23 cellular contexts compared by ENCODE assay signal in the genomic region with DNA sequence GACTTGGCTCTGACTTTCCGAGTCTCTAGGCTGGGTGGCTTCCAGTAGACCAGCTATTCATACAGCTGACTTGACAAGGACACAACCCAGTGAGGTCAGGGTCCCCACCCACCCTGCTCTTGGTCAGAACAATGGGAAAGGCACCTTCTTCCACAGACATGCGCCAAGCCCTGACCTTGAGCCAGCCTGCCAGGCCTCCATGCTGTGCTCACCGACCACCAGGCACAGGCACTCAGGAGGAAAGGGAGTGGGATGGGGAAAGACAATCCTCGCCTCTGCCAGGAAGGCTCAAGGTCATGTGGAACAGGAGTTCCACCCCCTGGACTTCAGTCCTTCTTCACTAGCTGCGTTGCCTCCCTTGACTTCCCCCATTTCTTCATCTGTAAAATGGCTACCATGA. TPM values are rescaled to one million over a fixed set of nuclear protein-coding genes. Genes with fewer than 3 reads are reported as not detected.
"Had no signal": no experiment of that assay in that cellular context is flagged by ENCODE, and none has a peak within 500 bp of the region (broad histone marks: within the 10 kb centered on the region; RNA-seq: fewer than 3 reads in every experiment).

No MANE protein-coding gene starts in this region.

- H3K27ac Mint-ChIP-seq: immature natural killer cell; mesothelial cell of epicardium; natural killer cell treated with Interleukin-12 subunit alpha and Interleukin-12 subunit beta and Interleukin-15 and Interleukin-18, amount 100 ng/mL, for 72 hours; neural progenitor cell; stimulated activated naive B cell treated with anti-CD40 and anti-IgM and Interleukin-4, amounts not matched to agents 10 μg/mL and 1 μg/mL and 100 μg/mL, for 72 hours; stimulated activated naive CD8-positive, alpha-beta T cell treated with anti-CD3 and anti-CD28 coated beads, Interleukin-15, amount 100 ng/mL, for 72 hours had no signal

- H3K27ac ChIP-seq: colonic mucosa, neural progenitor cell, ovary, thoracic aorta had no signal

- DNase-seq: caudate nucleus; colonic mucosa; effector CD4-positive, alpha-beta T cell; immature natural killer cell; left colon; mammary epithelial cell; nucleus accumbens; ovary; right cardiac atrium; stimulated activated CD4-positive, alpha-beta T cell treated with anti-CD3 and anti-CD28 coated beads, Interleukin-15, amount 100 ng/mL, for 24 hours; stimulated activated CD4-positive, alpha-beta T cell treated with anti-CD3 and anti-CD28 coated beads, Interleukin-1b, Interleukin-23, amount 100 ng/mL, for 48 hours; stimulated activated CD4-positive, alpha-beta T cell treated with anti-CD3 and anti-CD28 coated beads, Interleukin-4, amount 100 ng/mL, for 24 hours; stimulated activated naive B cell treated with anti-CD40 and anti-IgM and Interleukin-4, amounts not matched to agents 10 μg/mL and 1 μg/mL and 100 μg/mL, for 72 hours; stimulated activated naive CD8-positive, alpha-beta T cell treated with anti-CD3 and anti-CD28 coated beads, Interleukin-15, amount 100 ng/mL, for 72 hours; transverse colon had no signal

- H3K4me1 Mint-ChIP-seq: immature natural killer cell; mesothelial cell of epicardium; stimulated activated naive B cell treated with anti-CD40 and anti-IgM and Interleukin-4, amounts not matched to agents 10 μg/mL and 1 μg/mL and 100 μg/mL, for 72 hours; stimulated activated naive CD8-positive, alpha-beta T cell treated with anti-CD3 and anti-CD28 coated beads, Interleukin-15, amount 100 ng/mL, for 72 hours had no signal

- H3K27me3 ChIP-seq: colonic mucosa, neural progenitor cell, ovary, transverse colon had no signal

- ATAC-seq: esophagus mucosa; left colon; natural killer cell treated with Interleukin-12 subunit alpha and Interleukin-12 subunit beta and Interleukin-15 and Interleukin-18, amount 100 ng/mL, for 72 hours; stimulated activated naive B cell treated with anti-CD40 and anti-IgM and Interleukin-4, amounts not matched to agents 10 μg/mL and 1 μg/mL and 100 μg/mL, for 72 hours; stimulated activated naive CD8-positive, alpha-beta T cell treated with anti-CD3 and anti-CD28 coated beads, Interleukin-15, amount 100 ng/mL, for 72 hours had no signal

- H3K4me3 ChIP-seq: colonic mucosa, neural progenitor cell, ovary, thoracic aorta, transverse colon had no signal

- FAIRE-seq: endometrium, frontal cortex, keratinocyte had no signal

- H3K9ac ChIP-seq: neural progenitor cell had no signal

- H3K36me3 ChIP-seq: colonic mucosa, neural progenitor cell, ovary, thoracic aorta, transverse colon had no signal

- H3K9me3 ChIP-seq: colonic mucosa, ovary, thoracic aorta, transverse colon had no signal

- H3K36me3 Mint-ChIP-seq: immature natural killer cell; mesothelial cell of epicardium; natural killer cell treated with Interleukin-12 subunit alpha and Interleukin-12 subunit beta and Interleukin-15 and Interleukin-18, amount 100 ng/mL, for 72 hours; neural progenitor cell; stimulated activated naive B cell treated with anti-CD40 and anti-IgM and Interleukin-4, amounts not matched to agents 10 μg/mL and 1 μg/mL and 100 μg/mL, for 72 hours had no signal

- H3K4me1 ChIP-seq: colonic mucosa, neural progenitor cell, transverse colon had no signal

- H3K4me3 Mint-ChIP-seq: immature natural killer cell; mesothelial cell of epicardium; natural killer cell treated with Interleukin-12 subunit alpha and Interleukin-12 subunit beta and Interleukin-15 and Interleukin-18, amount 100 ng/mL, for 72 hours; neural progenitor cell; stimulated activated naive B cell treated with anti-CD40 and anti-IgM and Interleukin-4, amounts not matched to agents 10 μg/mL and 1 μg/mL and 100 μg/mL, for 72 hours; stimulated activated naive CD8-positive, alpha-beta T cell treated with anti-CD3 and anti-CD28 coated beads, Interleukin-15, amount 100 ng/mL, for 72 hours had no signal

- H3K9me3 Mint-ChIP-seq: immature natural killer cell; mesothelial cell of epicardium; natural killer cell treated with Interleukin-12 subunit alpha and Interleukin-12 subunit beta and Interleukin-15 and Interleukin-18, amount 100 ng/mL, for 72 hours; neural progenitor cell; stimulated activated naive B cell treated with anti-CD40 and anti-IgM and Interleukin-4, amounts not matched to agents 10 μg/mL and 1 μg/mL and 100 μg/mL, for 72 hours; stimulated activated naive CD8-positive, alpha-beta T cell treated with anti-CD3 and anti-CD28 coated beads, Interleukin-15, amount 100 ng/mL, for 72 hours had no signal

RNA-seq across cellular contexts. Expression of gene GALNT16, which starts 31.4 kb away (rescaled TPM):
- polyA plus RNA-seq: immature natural killer cell, keratinocyte had no signal
